Comparison of ENCODE assay signal across 19 cellular contexts in the genomic region with DNA sequence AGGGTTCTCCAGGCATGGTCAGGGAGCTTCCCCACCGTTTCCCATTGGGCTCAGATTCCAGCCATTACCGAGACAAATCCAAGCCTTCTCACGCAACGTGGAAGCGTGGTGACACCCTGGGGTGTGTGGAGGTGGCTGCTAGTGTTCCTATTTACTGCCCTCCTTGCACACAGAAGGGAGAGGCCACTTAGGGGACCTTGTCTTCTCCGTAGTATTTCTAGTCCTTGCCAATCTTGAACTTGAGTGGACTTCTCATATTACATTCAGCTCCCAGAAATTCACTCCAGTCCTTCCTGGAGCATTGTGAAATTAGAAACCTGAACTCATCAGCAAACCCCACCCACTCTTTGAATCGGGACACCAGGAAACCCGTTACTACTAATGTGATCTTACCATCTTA.
DNase-seq lines count a peak whose midpoint lies in the region; ATAC-seq and TF ChIP-seq lines count a peak whose summit lies in the region.
"Had no signal": no experiment of that assay in that cellular context is flagged by ENCODE, and none has a peak within 500 bp of the region (broad histone marks: within the 10 kb centered on the region; RNA-seq: fewer than 3 reads in every experiment).

No MANE protein-coding gene starts in this region.

- ATAC-seq in left lung (peak; percentile 61), HG03097 (IDR thresholded peaks at IDR 0.05; ENCODE audit: low FRiP score, unreplicated experiment) (no peak)
- ATAC-seq: HepG2, SK-N-SH treated with all-trans-retinoic acid at 6 μM for 48 hours had no signal

- H3K36me3 ChIP-seq in left lung = no peaks in the 10 kb centered on the region

- peaks cover 0 to 15% of the 10 kb centered on the region in 2 donors for H3K27me3 ChIP-seq in left lung

- no peak overlapping the region for H3K4me3 ChIP-seq in left lung

- POLR2A ChIA-PET in RWPE1 (lab: Yijun Ruan, JAX; ENCODE audit: low non-redundant PET) = no interaction called here

- H3K27me3 Mint-ChIP-seq in nephron progenitor cell (ENCODE audit: low read depth, poor library complexity) = peaks cover 3% of the 10 kb centered on the region

- H3K27ac ChIP-seq in left lung (no peak overlapping the region), RWPE1 (no peak overlapping the region)
- H3K27ac ChIP-seq: C4-2B had no signal

- intact Hi-C loops in left lung (cut with DNase I) = no loop called here

- H3K4me3 Mint-ChIP-seq in nephron progenitor cell = no peak overlapping the region
- H3K4me3 Mint-ChIP-seq: CD8-positive, alpha-beta memory T cell; HFFc6 had no signal

- H3K9me3 Mint-ChIP-seq in nephron progenitor cell = no peaks in the 10 kb centered on the region
- H3K9me3 Mint-ChIP-seq: CD8-positive, alpha-beta memory T cell had no signal

- H3K9me3 ChIP-seq in left lung = no peaks in the 10 kb centered on the region

- CTCF ChIA-PET in RWPE1 (lab: Yijun Ruan, JAX) = no interaction called here

- H3K27ac Mint-ChIP-seq in nephron progenitor cell = no peak overlapping the region
- H3K27ac Mint-ChIP-seq: CD8-positive, alpha-beta memory T cell; HFFc6 had no signal

- peaks cover 13% of the 10 kb centered on the region for H3K4me1 Mint-ChIP-seq in nephron progenitor cell
- H3K4me1 Mint-ChIP-seq: CD8-positive, alpha-beta memory T cell had no signal

- TF ChIP-seq CTCF in left lung (IDR thresholded peaks at IDR 0.05) (no peak), RWPE1 (conservative IDR thresholded peaks at IDR 0.05; ENCODE audit: low read depth) (no peak), nephron progenitor cell (IDR thresholded peaks at IDR 0.05) (no peak)

- no peaks in the 10 kb centered on the region for H3K36me3 Mint-ChIP-seq in nephron progenitor cell (ENCODE audit: low read depth)
- H3K36me3 Mint-ChIP-seq: CD8-positive, alpha-beta memory T cell had no signal

- DNase-seq in NCI-H2171 treated with DMSO at 0.1 percent for 48 hours (lab: John Stamatoyannopoulos, UW) = peak; percentile 32
- no peak for DNase-seq in NCI-H2171 (lab: John Stamatoyannopoulos, UW)
- peak; percentile 30 for DNase-seq in HT1080 (ENCODE audit: low read depth)
- peak; percentile 29 for DNase-seq in NCI-H2029 treated with DMSO at 0.1 percent for 48 hours (lab: John Stamatoyannopoulos, UW)
- DNase-seq in left lung = no peak
- DNase-seq in RWPE1 (ENCODE audit: low spot score) = no peak
- no peak for DNase-seq in nephron progenitor cell
- DNase-seq: Calu3; CD8-positive, alpha-beta memory T cell; DMS53; H7; HFFc6; KBM-7; NCI-H1092 treated with DMSO at 0.1 percent for 48 hours; NCI-H748 treated with DMSO at 0.1 percent for 48 hours had no signal

- no peaks in the 10 kb centered on the region for H3K4me1 ChIP-seq in left lung

Comparison
In these comparisons a context has a peak if more than half of its experiments do, and no peak if none do; other contexts are left out.
1. DNase-seq: peak in NCI-H2171 treated with DMSO at 0.1 percent for 48 hours (single experiment), HT1080 (single experiment) and NCI-H2029 treated with DMSO at 0.1 percent for 48 hours (single experiment); none in NCI-H2171 (single experiment), left lung (0 of 2), RWPE1 (single experiment) and nephron progenitor cell (single experiment).